22 cellular contexts compared by ENCODE assay signal in genomic region chr3:48047841-48048456, GRCh38. TPM values are rescaled to one million over a fixed set of nuclear protein-coding genes. Genes with fewer than 3 reads are reported as not detected.
DNase-seq lines count a peak whose midpoint lies in the region; ATAC-seq and TF ChIP-seq lines count a peak whose summit lies in the region.
"Had no signal": no experiment of that assay in that cellular context is flagged by ENCODE, and none has a peak within 500 bp of the region (broad histone marks: within the 10 kb centered on the region; RNA-seq: fewer than 3 reads in every experiment).

No MANE protein-coding gene starts in this region.

- H3K9me3 ChIP-seq in adipocyte (ENCODE audit: control insufficient read depth, low read length), result no peaks in the 10 kb centered on the region
- H3K9me3 ChIP-seq: pancreas, spleen had no signal

- no peaks in the 10 kb centered on the region for H3K27me3 Mint-ChIP-seq in HFFc6 (ENCODE audit: insufficient read depth)
- H3K27me3 Mint-ChIP-seq in glutamatergic neuron (ENCODE audit: unreplicated experiment), result peaks cover 6% of the 10 kb centered on the region
- H3K27me3 Mint-ChIP-seq in activated T-helper 17 cell treated with anti-CD3 and anti-CD28 coated beads, Interleukin-2, amount 50 U/mL, for 72 hours, result no peaks in the 10 kb centered on the region
- H3K27me3 Mint-ChIP-seq: type B pancreatic cell had no signal

- H3K4me3 ChIP-seq in adipocyte (ENCODE audit: low read length), result no peak overlapping the region
- H3K4me3 ChIP-seq: pancreas, spleen had no signal

- ATAC-seq in activated T-helper 17 cell treated with anti-CD3 and anti-CD28 coated beads, Interleukin-2, amount 50 U/mL, for 72 hours (replicated peaks), result no peak
- ATAC-seq in GM21381 (IDR thresholded peaks at IDR 0.05; ENCODE audit: unreplicated experiment), result no peak

- DNase-seq in DMS79 treated with DMSO at 0.1 percent for 48 hours (lab: John Stamatoyannopoulos, UW), result peak; percentile 5
- no peak for DNase-seq in DMS79 (lab: John Stamatoyannopoulos, UW)
- DNase-seq in HFFc6, result no peak
- DNase-seq in adipocyte (ENCODE audit: low read depth), result peak; percentile 33
- DNase-seq in glutamatergic neuron, result no peak
- DNase-seq in HPDE6-E6E7 (ENCODE audit: extremely low spot score), result no peak
- DNase-seq: 8988T; amygdala; cortex of kidney; DND-41; erythroblast; hippocampal formation; left cardiac atrium; NCI-H1105; NCI-H510A treated with DMSO at 0.1 percent for 48 hours; pancreas; spleen; stimulated activated naive CD4-positive, alpha-beta T cell; SW 1271 had no signal

- H3K27ac Mint-ChIP-seq in HFFc6 (peak overlapping the region; percentile 50), glutamatergic neuron (ENCODE audit: unreplicated experiment) (peak overlapping the region; percentile 75)
- no peak overlapping the region for H3K27ac Mint-ChIP-seq in activated T-helper 17 cell treated with anti-CD3 and anti-CD28 coated beads, Interleukin-2, amount 50 U/mL, for 72 hours
- H3K27ac Mint-ChIP-seq: type B pancreatic cell had no signal

- H3K4me3 Mint-ChIP-seq in HFFc6 (no peak overlapping the region; the same call in 1 of the 2 replicates), glutamatergic neuron (ENCODE audit: unreplicated experiment) (no peak overlapping the region)
- no peak overlapping the region for H3K4me3 Mint-ChIP-seq in activated T-helper 17 cell treated with anti-CD3 and anti-CD28 coated beads, Interleukin-2, amount 50 U/mL, for 72 hours
- H3K4me3 Mint-ChIP-seq: type B pancreatic cell had no signal

- TF ChIP-seq CTCF in HFFc6 (IDR thresholded peaks at IDR 0.05) (peak; percentile 27; the same call in 1 of the 2 replicates), glutamatergic neuron (IDR thresholded peaks at IDR 0.05; ENCODE audit: partially characterized antibody, unreplicated experiment) (no peak)

- H3K27me3 ChIP-seq in adipocyte (replicated peaks; ENCODE audit: control insufficient read depth, insufficient read depth, low read length), result no peaks in the 10 kb centered on the region
- H3K27me3 ChIP-seq: pancreas, spleen had no signal

- H3K9me3 Mint-ChIP-seq in HFFc6 (no peaks in the 10 kb centered on the region), glutamatergic neuron (ENCODE audit: unreplicated experiment) (peaks cover 6% of the 10 kb centered on the region)
- no peaks in the 10 kb centered on the region for H3K9me3 Mint-ChIP-seq in activated T-helper 17 cell treated with anti-CD3 and anti-CD28 coated beads, Interleukin-2, amount 50 U/mL, for 72 hours
- H3K9me3 Mint-ChIP-seq: type B pancreatic cell had no signal

- H3K4me1 Mint-ChIP-seq in HFFc6 (ENCODE audit: low read depth) (peaks cover 30% of the 10 kb centered on the region), glutamatergic neuron (ENCODE audit: low read depth, unreplicated experiment) (peaks cover 8% of the 10 kb centered on the region)
- peaks cover 8% of the 10 kb centered on the region for H3K4me1 Mint-ChIP-seq in activated T-helper 17 cell treated with anti-CD3 and anti-CD28 coated beads, Interleukin-2, amount 50 U/mL, for 72 hours

- peaks cover 33% of the 10 kb centered on the region for H3K36me3 ChIP-seq in adipocyte (ENCODE audit: control insufficient read depth, insufficient read depth, low read length, severe bottlenecking)

- no peak overlapping the region for H3K9ac ChIP-seq in adipocyte (ENCODE audit: low read length)

- peaks cover 4% of the 10 kb centered on the region for H3K4me1 ChIP-seq in adipocyte (ENCODE audit: control insufficient read depth, insufficient read depth, low read length)
- H3K4me1 ChIP-seq: pancreas had no signal

- H3K36me3 Mint-ChIP-seq in HFFc6 (ENCODE audit: low read depth) (peaks cover 36% of the 10 kb centered on the region), glutamatergic neuron (ENCODE audit: unreplicated experiment) (no peaks in the 10 kb centered on the region)
- H3K36me3 Mint-ChIP-seq in activated T-helper 17 cell treated with anti-CD3 and anti-CD28 coated beads, Interleukin-2, amount 50 U/mL, for 72 hours (ENCODE audit: low read depth), result peaks cover 53% of the 10 kb centered on the region

RNA-seq across cellular contexts. Expression of gene MAP4, which starts 31.7 kb away (rescaled TPM):
- 100 to 1,000 TPM; 294 to 328 (median 312) TPM for total RNA-seq in HFFc6 (2021; fragmentation: NEBNext Ultra II Directional; extraction: Animal tissue kit (Norgen Biotek cat#: 25700))
- total RNA-seq in glutamatergic neuron (ENCODE audit: unreplicated experiment), result 319 TPM
- 100 to 1,000 TPM in 1 of 2 donors, 10 to 100 TPM in 1; 97.5 to 130 TPM for total RNA-seq in activated T-helper 17 cell treated with anti-CD3 and anti-CD28 coated beads, Interleukin-2, amount 50 U/mL, for 72 hours

Comparison
In these comparisons a context has a peak if more than half of its experiments do, and no peak if none do; other contexts are left out.
1. DNase-seq: peak in DMS79 treated with DMSO at 0.1 percent for 48 hours (single experiment) and adipocyte (single experiment); none in DMS79 (single experiment), HFFc6 (single experiment), glutamatergic neuron (single experiment) and HPDE6-E6E7 (single experiment).